7 cellular contexts compared by ENCODE assay signal in the genomic region with DNA sequence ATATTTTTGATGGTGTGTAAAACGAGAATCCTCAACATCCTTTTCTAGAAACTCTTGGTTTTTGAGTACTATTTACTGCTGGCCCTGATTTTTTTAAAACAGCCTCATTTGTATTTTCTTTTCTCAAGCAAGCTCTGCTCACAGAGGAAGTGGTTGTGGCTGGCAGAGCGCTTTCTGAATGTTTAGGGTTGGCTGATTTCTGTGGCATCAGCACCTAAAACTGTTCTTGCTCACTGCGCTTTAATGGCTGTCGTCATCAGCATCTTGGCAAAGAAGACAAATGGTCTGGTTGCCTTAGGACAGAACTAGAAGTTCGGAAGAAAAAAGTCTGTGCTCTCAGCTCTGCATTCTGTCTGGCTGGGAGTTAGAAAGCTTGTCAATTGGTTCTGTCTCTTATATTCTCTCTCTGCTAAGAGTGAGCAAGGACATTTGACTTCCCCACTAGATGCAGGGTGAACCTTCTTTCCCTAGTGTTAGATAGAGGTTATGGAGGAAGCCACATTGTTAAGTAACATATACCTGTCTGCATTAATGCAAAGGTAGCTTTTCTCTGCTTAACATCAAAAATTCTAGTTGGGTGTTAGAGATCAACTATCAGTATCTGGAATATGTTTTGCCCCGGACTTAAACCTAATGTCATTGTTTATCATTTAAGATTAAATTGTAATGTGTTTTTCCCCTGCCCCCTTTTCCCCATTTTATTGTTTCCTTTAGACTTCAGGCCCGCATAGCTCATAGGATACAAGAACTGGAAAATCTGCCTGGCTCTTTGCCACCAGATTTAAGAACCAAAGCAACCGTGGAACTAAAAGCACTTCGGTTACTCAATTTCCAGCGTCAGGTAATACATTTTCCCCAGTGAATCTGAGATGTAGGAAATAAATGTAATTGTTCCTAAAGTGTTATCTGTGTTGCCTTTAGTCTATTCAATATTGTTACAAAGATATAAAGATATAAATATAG. TPM values are rescaled to one million over a fixed set of nuclear protein-coding genes. Genes with fewer than 3 reads are reported as not detected.
DNase-seq lines count a peak whose midpoint lies in the region; ATAC-seq and TF ChIP-seq lines count a peak whose summit lies in the region.

No MANE protein-coding gene starts in this region.

- H3K9me3 ChIP-seq in fibroblast of lung (ENCODE audit: control insufficient read depth, insufficient read depth, low read depth, low read length) (no peaks in the 10 kb centered on the region), spleen (no peaks in the 10 kb centered on the region)

- H4K20me1 ChIP-seq in fibroblast of lung (ENCODE audit: control insufficient read depth, extremely low read depth, insufficient read depth, low read length) = no peaks in the 10 kb centered on the region

- H3K36me3 ChIP-seq in fibroblast of lung (ENCODE audit: control insufficient read depth, insufficient read depth, low read length) (peaks cover 4% of the 10 kb centered on the region), spleen (peaks cover 0 to 74% (median 28%) of the 10 kb centered on the region in 6 donors)

- DNase-seq in GM19238 (ENCODE audit: insufficient read length, low spot score) (peak; percentile 42), fibroblast of lung (ENCODE audit: low read depth in 2 of 2) (peak; percentile 70 to 94), spleen (peak; percentile 81), DMS153 treated with DMSO at 0.1 percent for 48 hours (lab: John Stamatoyannopoulos, UW; ENCODE audit: unreplicated experiment) (no peak), iPS-NIHi11 (ENCODE audit: low spot score) (no peak)
- peak; percentile 27 to 29 for DNase-seq in activated CD8-positive, alpha-beta memory T cell treated with anti-CD3 and anti-CD28 coated beads for 1 hour (ENCODE audit: extremely low read depth in 1 of 2, low read depth in 1 of 2)

- H2AFZ ChIP-seq in fibroblast of lung (ENCODE audit: low read length) = peak overlapping the region; percentile 24

- 48 to 54% (median 54%) methylated on average over 10 of the region's 10 CpGs for WGBS in spleen, 5 donors

- H3K4me1 ChIP-seq in fibroblast of lung (ENCODE audit: control insufficient read depth, extremely low read depth, insufficient read depth, low read length) (no peaks in the 10 kb centered on the region), spleen (peaks cover 8 to 53% (median 19%) of the 10 kb centered on the region in 6 donors)

- TF ChIP-seq CTCF in fibroblast of lung (conservative IDR thresholded peaks at IDR 0.05 in 1 of 2, IDR thresholded peaks at IDR 0.05 in 1 of 2; ENCODE audit: low read depth in 1 of 2, low read length in 2 of 2) (no peak), spleen (IDR thresholded peaks at IDR 0.05 in 8 of 11, conservative IDR thresholded peaks at IDR 0.05 in 3 of 11) (no peak)

- no peak overlapping the region for H3K27ac ChIP-seq in fibroblast of lung (ENCODE audit: insufficient read depth, low read length)
- peak overlapping the region; percentile 23 to 85 (median 68) for H3K27ac ChIP-seq in spleen

- H3K4me2 ChIP-seq in fibroblast of lung (ENCODE audit: extremely low read depth, insufficient read depth, low read length) = peak overlapping the region; percentile 54

- TF ChIP-seq POLR2A in spleen (IDR thresholded peaks at IDR 0.05) = no peak

- no peak overlapping the region for H3K9ac ChIP-seq in fibroblast of lung (ENCODE audit: insufficient read depth, low read length)

- H3K79me2 ChIP-seq in fibroblast of lung (ENCODE audit: control insufficient read depth, insufficient read depth, low read length) = no peaks in the 10 kb centered on the region

- intact Hi-C loops in spleen (cut with DNase I; ENCODE audit: low total_unique reads) = no loop called here

- no peak overlapping the region for H3K4me3 ChIP-seq in fibroblast of lung (replicated peaks in 1 of 4; ENCODE audit: control extremely low read depth in 1 of 4, insufficient read depth in 1 of 4, low read depth in 3 of 4, low read length in 4 of 4)
- peak overlapping the region in 1 of 8 donors; percentile 7 for H3K4me3 ChIP-seq in spleen

- H3K27me3 ChIP-seq in fibroblast of lung (ENCODE audit: control insufficient read depth, insufficient read depth, low read length) (no peaks in the 10 kb centered on the region), spleen (replicated peaks in 1 of 7) (no peaks in the 10 kb centered on the region)

- peak; percentile 97 for ATAC-seq in HG03139 (IDR thresholded peaks at IDR 0.05; ENCODE audit: unreplicated experiment)

RNA-seq across cellular contexts. Expression of gene SMARCA2, which starts 39.0 kb away (rescaled TPM):
- 52.1 and 62.3 TPM in 2 replicates for total RNA-seq in fibroblast of lung
- polyA plus RNA-seq in fibroblast of lung = 36.8 and 46.7 TPM in 2 replicates
- polyA plus RNA-seq in fibroblast of lung (2012) = 33.7 and 38.7 TPM in 2 replicates
- polyA minus RNA-seq in fibroblast of lung (ENCODE audit: low replicate concordance) = 112 and 151 TPM in 2 replicates
- 100 to 1,000 TPM; 163 to 252 (median 194) TPM for total RNA-seq in spleen
- 10 to 100 TPM; 41.9 to 52.8 (median 49.3) TPM for polyA plus RNA-seq in spleen

Comparison
In these comparisons a context has a peak if more than half of its experiments do, and no peak if none do; other contexts are left out.
1. DNase-seq: peak in GM19238 (single experiment), activated CD8-positive, alpha-beta memory T cell treated with anti-CD3 and anti-CD28 coated beads for 1 hour (2 of 2), fibroblast of lung (2 of 2) and spleen (single experiment); none in DMS153 treated with DMSO at 0.1 percent for 48 hours (single experiment) and iPS-NIHi11 (single experiment).